Comparison of ENCODE assay signal across 9 cellular contexts in the genomic region with DNA sequence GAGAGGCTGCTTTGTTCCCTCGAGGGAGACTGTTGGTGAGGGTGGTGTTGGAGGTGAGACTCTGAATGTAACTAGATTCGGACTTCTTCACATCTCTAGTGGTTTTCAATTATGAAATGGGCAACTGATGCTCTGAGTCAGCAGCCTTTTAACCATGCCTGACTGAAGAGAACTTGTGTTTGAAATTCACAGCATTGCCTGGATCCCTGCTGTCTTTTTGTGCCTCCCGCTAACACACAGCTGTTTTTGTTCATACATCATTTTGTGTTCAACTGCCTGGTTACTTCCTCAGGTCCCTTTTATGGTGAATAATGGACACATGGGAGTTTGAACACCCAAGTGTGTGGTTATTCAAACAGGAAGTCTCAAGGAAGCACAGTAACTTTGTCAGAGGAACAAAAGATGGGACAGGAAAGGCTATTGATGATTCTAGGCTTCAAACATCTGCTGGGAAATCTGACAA. TPM values are rescaled to one million over a fixed set of nuclear protein-coding genes. Genes with fewer than 3 reads are reported as not detected.
A peak's percentile ranks its signal among the peaks of the same experiment; 100 is the strongest.
DNase-seq lines count a peak whose midpoint lies in the region; ATAC-seq, FAIRE-seq and TF ChIP-seq lines count a peak whose summit lies in the region.
"Had no signal": no experiment of that assay in that cellular context is flagged by ENCODE, and none has a peak within 500 bp of the region (broad histone marks: within the 10 kb centered on the region; RNA-seq: fewer than 3 reads in every experiment).

No MANE protein-coding gene starts in this region.

- peaks cover 68% of the 10 kb centered on the region for H3K79me2 ChIP-seq in neural progenitor cell (ENCODE audit: low read depth)

- no peaks in the 10 kb centered on the region for H3K9me3 Mint-ChIP-seq in neural progenitor cell
- H3K9me3 Mint-ChIP-seq in T-helper 2 cell treated with Interferon-gamma antibody and Interleukin-4, amounts not matched to agents 5 μg/mL and 100 μg/mL, for 36 hours = no peaks in the 10 kb centered on the region
- H3K9me3 Mint-ChIP-seq: activated T-cell treated with anti-CD3 and anti-CD28 coated beads, Interleukin-2, amount 50 U/mL, for 24 hours had no signal

- DNase-seq in Daoy (ENCODE audit: low read depth) (peak; percentile 94), NCI-H1417 treated with DMSO at 0.1 percent for 48 hours (lab: John Stamatoyannopoulos, UW) (peak; percentile 43), bronchial epithelial cell (ENCODE audit: low read depth) (peak; percentile 39), neural progenitor cell (ENCODE audit: low spot score) (no peak), GOT3 (lab: John Stamatoyannopoulos, UW) (no peak), WERI-Rb-1 (no peak)
- no peak for DNase-seq in T-helper 2 cell treated with Interferon-gamma antibody and Interleukin-4, amounts not matched to agents 5 μg/mL and 100 μg/mL, for 36 hours (ENCODE audit: low spot score)
- DNase-seq: activated T-cell treated with anti-CD3 and anti-CD28 coated beads, Interleukin-2, amount 50 U/mL, for 24 hours had no signal

- H3K36me3 ChIP-seq in bronchial epithelial cell (ENCODE audit: control insufficient read depth, insufficient read depth, low read length) = no peaks in the 10 kb centered on the region
- no peaks in the 10 kb centered on the region for H3K36me3 ChIP-seq in neural progenitor cell
- no peaks in the 10 kb centered on the region for H3K36me3 ChIP-seq in WERI-Rb-1

- H3K36me3 Mint-ChIP-seq in neural progenitor cell = peaks cover 7% of the 10 kb centered on the region
- H3K36me3 Mint-ChIP-seq in T-helper 2 cell treated with Interferon-gamma antibody and Interleukin-4, amounts not matched to agents 5 μg/mL and 100 μg/mL, for 36 hours (ENCODE audit: low read depth) = no peaks in the 10 kb centered on the region

- TF ChIP-seq CTCF in bronchial epithelial cell (IDR thresholded peaks at IDR 0.05; ENCODE audit: insufficient read depth, low read length, severe bottlenecking) = no peak
- no peak for TF ChIP-seq CTCF in neural progenitor cell (IDR thresholded peaks at IDR 0.05)
- TF ChIP-seq CTCF in WERI-Rb-1 (IDR thresholded peaks at IDR 0.05; ENCODE audit: low read depth, low read length) = no peak

- H3K4me1 Mint-ChIP-seq in neural progenitor cell = peaks cover 83% of the 10 kb centered on the region
- H3K4me1 Mint-ChIP-seq in T-helper 2 cell treated with Interferon-gamma antibody and Interleukin-4, amounts not matched to agents 5 μg/mL and 100 μg/mL, for 36 hours (ENCODE audit: low read depth) = no peaks in the 10 kb centered on the region

- H3K27me3 ChIP-seq in bronchial epithelial cell (ENCODE audit: control insufficient read depth, insufficient read depth, low read length) = no peaks in the 10 kb centered on the region
- no peaks in the 10 kb centered on the region for H3K27me3 ChIP-seq in neural progenitor cell
- no peaks in the 10 kb centered on the region for H3K27me3 ChIP-seq in WERI-Rb-1 (ENCODE audit: insufficient read depth, low read depth, severe bottlenecking)

- no peak for ATAC-seq in GM21367 (IDR thresholded peaks at IDR 0.05; ENCODE audit: unreplicated experiment)

- H3K27ac Mint-ChIP-seq in neural progenitor cell = peak overlapping the region; percentile 99
- H3K27ac Mint-ChIP-seq in T-helper 2 cell treated with Interferon-gamma antibody and Interleukin-4, amounts not matched to agents 5 μg/mL and 100 μg/mL, for 36 hours = no peak overlapping the region
- H3K27ac Mint-ChIP-seq: activated T-cell treated with anti-CD3 and anti-CD28 coated beads, Interleukin-2, amount 50 U/mL, for 24 hours had no signal

- H3K4me1 ChIP-seq in neural progenitor cell = peaks cover 43% of the 10 kb centered on the region

- no peak overlapping the region for H3K4me2 ChIP-seq in neural progenitor cell

- H3K27me3 Mint-ChIP-seq in neural progenitor cell (ENCODE audit: insufficient read depth, low read depth) = peaks cover 2% of the 10 kb centered on the region
- H3K27me3 Mint-ChIP-seq in T-helper 2 cell treated with Interferon-gamma antibody and Interleukin-4, amounts not matched to agents 5 μg/mL and 100 μg/mL, for 36 hours (ENCODE audit: low read depth) = peaks cover 48% of the 10 kb centered on the region

- H2AFZ ChIP-seq in neural progenitor cell (replicated peaks) = no peak overlapping the region

- no peaks in the 10 kb centered on the region for H4K20me1 ChIP-seq in neural progenitor cell (ENCODE audit: low read depth)

- H3K27ac ChIP-seq in neural progenitor cell (no peak overlapping the region), WERI-Rb-1 (no peak overlapping the region)

- H3K4me3 ChIP-seq in bronchial epithelial cell (ENCODE audit: low read depth, low read length) (no peak overlapping the region), neural progenitor cell (no peak overlapping the region), WERI-Rb-1 (ENCODE audit: low read depth, low read length) (no peak overlapping the region)

- H3K9me3 ChIP-seq in neural progenitor cell (ENCODE audit: low read depth) = no peaks in the 10 kb centered on the region
- H3K9me3 ChIP-seq in WERI-Rb-1 (ENCODE audit: severe bottlenecking) = no peaks in the 10 kb centered on the region

- peaks cover 7% of the 10 kb centered on the region for H3F3A ChIP-seq in neural progenitor cell (ENCODE audit: low read depth)

- FAIRE-seq in bronchial epithelial cell (lab: Jason Lieb, UNC) = no peak

- H3K9ac ChIP-seq in neural progenitor cell = no peak overlapping the region

- peak overlapping the region; percentile 73 for H3K4me3 Mint-ChIP-seq in neural progenitor cell
- H3K4me3 Mint-ChIP-seq in T-helper 2 cell treated with Interferon-gamma antibody and Interleukin-4, amounts not matched to agents 5 μg/mL and 100 μg/mL, for 36 hours = no peak overlapping the region
- H3K4me3 Mint-ChIP-seq: activated T-cell treated with anti-CD3 and anti-CD28 coated beads, Interleukin-2, amount 50 U/mL, for 24 hours had no signal

RNA-seq across cellular contexts. Expression of gene LAMC1, which starts 16.8 kb away (rescaled TPM):
- total RNA-seq in Daoy (2014; rRNA removed; shearing (Covaris generic)) = 106 and 117 TPM in 2 replicates
- total RNA-seq in bronchial epithelial cell (190 and 219 TPM in 2 replicates), neural progenitor cell (ENCODE audit: low replicate concordance) (72.8 and 90.2 TPM in 2 replicates)

Comparison
In these comparisons a context has a peak if more than half of its experiments do, and no peak if none do; other contexts are left out.
1. DNase-seq: peak in Daoy (single experiment), NCI-H1417 treated with DMSO at 0.1 percent for 48 hours (single experiment) and bronchial epithelial cell (single experiment); none in neural progenitor cell (single experiment), T-helper 2 cell treated with Interferon-gamma antibody and Interleukin-4, amounts not matched to agents 5 μg/mL and 100 μg/mL, for 36 hours (single experiment), GOT3 (single experiment) and WERI-Rb-1 (single experiment).